Comparison of ENCODE assay signal across 7 cellular contexts in the genomic region with DNA sequence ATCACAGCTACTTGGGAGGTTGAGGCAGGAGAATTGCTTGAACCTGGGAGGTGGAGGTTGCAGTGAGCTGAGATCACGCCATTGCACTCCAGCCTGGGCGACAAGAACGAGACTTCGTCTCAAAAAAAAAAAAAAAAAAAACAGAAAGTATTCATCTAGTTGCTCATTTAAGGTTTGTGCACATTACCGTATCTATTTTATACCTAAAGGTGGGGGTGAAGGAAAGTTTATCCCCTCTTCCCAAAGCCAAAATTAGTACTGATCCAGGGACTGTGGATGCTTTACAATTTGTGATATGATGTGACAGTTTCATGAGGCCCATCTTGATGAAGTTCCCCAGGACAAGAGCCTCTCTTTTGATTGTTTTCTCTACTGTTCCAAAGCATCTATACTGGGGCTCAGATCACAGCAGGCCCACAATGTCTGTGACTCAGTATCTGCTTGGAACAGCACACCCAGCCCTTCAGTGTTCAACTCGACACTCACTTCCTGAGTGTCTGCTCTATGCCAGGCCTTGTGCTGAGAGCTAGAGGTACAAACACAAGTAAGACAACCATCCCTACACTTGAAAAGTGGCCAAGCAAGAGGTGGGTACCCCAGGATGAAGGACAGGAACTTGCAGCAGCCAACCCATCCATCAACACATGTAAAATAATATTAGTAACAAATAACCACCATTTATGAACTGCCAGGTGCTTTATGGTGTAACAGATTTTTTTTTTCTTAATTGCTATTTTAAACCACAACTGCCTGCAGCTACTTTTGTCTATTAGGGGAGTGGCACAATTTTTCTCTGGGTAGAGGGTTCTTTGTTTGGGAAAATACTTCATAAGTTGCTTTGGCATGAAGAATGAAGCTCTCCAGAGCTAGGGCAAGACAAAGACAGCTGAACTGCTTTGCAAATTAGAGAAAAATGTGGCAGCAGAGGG. TPM values are rescaled to one million over a fixed set of nuclear protein-coding genes. Genes with fewer than 3 reads are reported as not detected.
A peak's percentile ranks its signal among the peaks of the same experiment; 100 is the strongest.
DNase-seq lines count a peak whose midpoint lies in the region; ATAC-seq and TF ChIP-seq lines count a peak whose summit lies in the region.

No MANE protein-coding gene starts in this region.

- no peak overlapping the region for H3K4me3 Mint-ChIP-seq in stimulated activated memory B cell treated with anti-CD40 and anti-IgM and Interleukin-4, amounts not matched to agents 10 μg/mL and 1 μg/mL and 100 μg/mL, for 72 hours

- no peak overlapping the region for H3K4me3 ChIP-seq in MG63
- H3K4me3 ChIP-seq in suprapubic skin, result no peak overlapping the region

- TF ChIP-seq CTCF in suprapubic skin (IDR thresholded peaks at IDR 0.05), result no peak

- no peak for TF ChIP-seq POLR2A in suprapubic skin (IDR thresholded peaks at IDR 0.05)

- H3K27me3 Mint-ChIP-seq in stimulated activated memory B cell treated with anti-CD40 and anti-IgM and Interleukin-4, amounts not matched to agents 10 μg/mL and 1 μg/mL and 100 μg/mL, for 72 hours, result no peaks in the 10 kb centered on the region

- no peaks in the 10 kb centered on the region for H3K9me3 Mint-ChIP-seq in stimulated activated memory B cell treated with anti-CD40 and anti-IgM and Interleukin-4, amounts not matched to agents 10 μg/mL and 1 μg/mL and 100 μg/mL, for 72 hours

- no peaks in the 10 kb centered on the region for H3K36me3 Mint-ChIP-seq in stimulated activated memory B cell treated with anti-CD40 and anti-IgM and Interleukin-4, amounts not matched to agents 10 μg/mL and 1 μg/mL and 100 μg/mL, for 72 hours

- H3K36me3 ChIP-seq in MG63 (no peaks in the 10 kb centered on the region), suprapubic skin (no peaks in the 10 kb centered on the region)

- WGBS in suprapubic skin, result 83% methylated on average over 6 of the region's 6 CpGs

- H3K27me3 ChIP-seq in MG63 (no peaks in the 10 kb centered on the region), suprapubic skin (no peaks in the 10 kb centered on the region)

- H3K9me3 ChIP-seq in MG63 (no peaks in the 10 kb centered on the region), suprapubic skin (no peaks in the 10 kb centered on the region)

- peaks cover 43% of the 10 kb centered on the region for H3K4me1 Mint-ChIP-seq in stimulated activated memory B cell treated with anti-CD40 and anti-IgM and Interleukin-4, amounts not matched to agents 10 μg/mL and 1 μg/mL and 100 μg/mL, for 72 hours

- ATAC-seq in stimulated activated memory B cell treated with anti-CD40 and anti-IgM and Interleukin-4, amounts not matched to agents 10 μg/mL and 1 μg/mL and 100 μg/mL, for 72 hours, result no peak

- peaks cover 14% of the 10 kb centered on the region for H3K4me1 ChIP-seq in suprapubic skin

- H3K27ac Mint-ChIP-seq in stimulated activated memory B cell treated with anti-CD40 and anti-IgM and Interleukin-4, amounts not matched to agents 10 μg/mL and 1 μg/mL and 100 μg/mL, for 72 hours, result peak overlapping the region; percentile 81

- peak; percentile 56 for DNase-seq in MG63
- peak; percentile 28 for DNase-seq in activated T-cell treated with anti-CD3 and anti-CD28 coated beads for 48 hours (ENCODE audit: low read depth)
- peak; percentile 10 for DNase-seq in foreskin melanocyte
- DNase-seq in NCI-H2029 (lab: John Stamatoyannopoulos, UW), result no peak
- DNase-seq in suprapubic skin (ENCODE audit: low spot score in 2 of 2), result no peak
- DNase-seq in HT-29 (ENCODE audit: low spot score), result no peak

- H3K27ac ChIP-seq in suprapubic skin, result no peak overlapping the region

- no peak for TF ChIP-seq EP300 in suprapubic skin (IDR thresholded peaks at IDR 0.05)

RNA-seq across cellular contexts. Expression of a gene that starts 29.0 kb away (rescaled TPM):
- 123 and 150 TPM in 2 replicates for total RNA-seq in MG63 (2014; rRNA removed; shearing (Covaris generic); ENCODE audit: low replicate concordance)
- total RNA-seq in suprapubic skin, result 10 to 100 TPM; 57.2 to 85.2 (median 64.3) TPM
- total RNA-seq in HT-29 (2014; rRNA removed; shearing (Covaris generic)), result 75.2 and 90.4 TPM in 2 replicates

RNA-seq across cellular contexts. Expression of a gene that starts 46.5 kb away (rescaled TPM):
- 321 and 754 TPM in 2 replicates for total RNA-seq in MG63 (2014; rRNA removed; shearing (Covaris generic); ENCODE audit: low replicate concordance)
- 100 to 1,000 TPM in 3 of 4 donors, 10 to 100 TPM in 1; 97.2 to 147 (median 121) TPM for total RNA-seq in suprapubic skin
- total RNA-seq in HT-29 (2014; rRNA removed; shearing (Covaris generic)), result 198 and 218 TPM in 2 replicates

Comparison
In these comparisons a context has a peak if more than half of its experiments do, and no peak if none do; other contexts are left out.
1. DNase-seq: peak in MG63 (single experiment), activated T-cell treated with anti-CD3 and anti-CD28 coated beads for 48 hours (single experiment) and foreskin melanocyte (single experiment); none in NCI-H2029 (single experiment), suprapubic skin (0 of 2) and HT-29 (single experiment).